Comparison of ENCODE assay signal across 1 cellular context in genomic region chr17:3513305-3514035, GRCh38.
TF ChIP-seq lines count a peak whose summit lies in the region.

No MANE protein-coding gene starts in this region.

TF ChIP-seq in H1, 55 proteins besides CTCF, POLR2A, EP300 and RAD21:
- TF ChIP-seq ASH2L (IDR thresholded peaks at IDR 0.05; ENCODE audit: low read length), result peak; percentile 4
- no peak for TF ChIP-seq SP2 (IDR thresholded peaks at IDR 0.05; ENCODE audit: low read length)
- TF ChIP-seq, protein P1, sequence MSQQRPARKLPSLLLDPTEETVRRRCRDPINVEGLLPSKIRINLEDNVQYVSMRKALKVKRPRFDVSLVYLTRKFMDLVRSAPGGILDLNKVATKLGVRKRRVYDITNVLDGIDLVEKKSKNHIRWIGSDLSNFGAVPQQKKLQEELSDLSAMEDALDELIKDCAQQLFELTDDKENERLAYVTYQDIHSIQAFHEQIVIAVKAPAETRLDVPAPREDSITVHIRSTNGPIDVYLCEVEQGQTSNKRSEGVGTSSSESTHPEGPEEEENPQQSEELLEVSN (IDR thresholded peaks at IDR 0.05), result peak; percentile 78
- no peak for TF ChIP-seq TEAD4 (IDR thresholded peaks at IDR 0.05; ENCODE audit: low read depth, low read length)
